20 cellular contexts compared by ENCODE assay signal in the genomic region with DNA sequence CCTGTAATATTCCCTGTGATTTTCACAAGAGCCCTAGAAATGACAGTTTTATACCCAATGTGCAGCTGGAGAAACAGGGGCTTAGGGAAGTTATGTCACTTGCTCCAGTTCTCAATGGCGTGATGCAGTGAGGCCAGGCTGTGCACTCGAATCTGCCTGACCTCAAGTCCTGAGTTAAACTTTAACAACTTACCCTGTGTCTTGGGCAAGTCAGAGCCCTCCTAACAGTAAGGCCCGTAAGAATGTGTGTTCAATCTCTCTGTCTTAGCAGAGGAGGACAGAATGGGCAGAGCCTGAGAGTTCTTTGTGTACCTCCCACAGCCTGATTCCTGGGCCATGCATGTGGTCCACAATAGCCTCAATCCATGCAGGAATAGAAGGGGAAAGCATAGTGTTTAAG.
DNase-seq lines count a peak whose midpoint lies in the region; ATAC-seq and TF ChIP-seq lines count a peak whose summit lies in the region.
"Had no signal": no experiment of that assay in that cellular context is flagged by ENCODE, and none has a peak within 500 bp of the region (broad histone marks: within the 10 kb centered on the region; RNA-seq: fewer than 3 reads in every experiment).

No MANE protein-coding gene starts in this region.

- TF ChIP-seq CTCF in colonic mucosa (IDR thresholded peaks at IDR 0.05) = no peak
- TF ChIP-seq CTCF in nephron progenitor cell (IDR thresholded peaks at IDR 0.05) = no peak
- no peak for TF ChIP-seq CTCF in uterus (IDR thresholded peaks at IDR 0.05)
- TF ChIP-seq CTCF in omental fat pad (IDR thresholded peaks at IDR 0.05) = no peak

- H3K4me1 Mint-ChIP-seq in nephron progenitor cell = peaks cover 27% of the 10 kb centered on the region
- H3K4me1 Mint-ChIP-seq: stimulated activated effector memory CD8-positive, alpha-beta T cell treated with anti-CD3 and anti-CD28 coated beads, Interleukin-12 subunit alpha, Interleukin-12 subunit beta, amount 100 ng/mL, for 72 hours had no signal

- intact Hi-C loops in colonic mucosa (cut with DNase I) (loop anchor here (10.0 kb wide), 1 partner anchor 1273 kb away; no protein-coding TSS in a partner anchor), uterus (cut with DNase I; ENCODE audit: low total_unique reads) (no loop called here)

- peaks cover 4% of the 10 kb centered on the region for H3K27me3 Mint-ChIP-seq in nephron progenitor cell (ENCODE audit: low read depth, poor library complexity)

- H3K36me3 ChIP-seq in colonic mucosa (no peaks in the 10 kb centered on the region), uterus (no peaks in the 10 kb centered on the region)

- no peak overlapping the region for H3K4me3 ChIP-seq in colonic mucosa
- no peak overlapping the region for H3K4me3 ChIP-seq in uterus
- H3K4me3 ChIP-seq: skin epidermis had no signal

- H3K27ac ChIP-seq in colonic mucosa = no peak overlapping the region
- no peak overlapping the region for H3K27ac ChIP-seq in uterus
- H3K27ac ChIP-seq: skin epidermis had no signal

- H3K9ac ChIP-seq in colonic mucosa (ENCODE audit: low read depth in 2 of 2, low read length in 2 of 2) = no peak overlapping the region

- ATAC-seq in GM18873 (IDR thresholded peaks at IDR 0.05; ENCODE audit: low FRiP score, unreplicated experiment) = peak; percentile 86
- peak; percentile 80 for ATAC-seq in HG02588 (IDR thresholded peaks at IDR 0.05; ENCODE audit: unreplicated experiment)
- ATAC-seq in omental fat pad (ENCODE audit: low FRiP score) = no peak
- ATAC-seq: activated T-cell treated with anti-CD3 and anti-CD28 coated beads, Interleukin-2, amount 50 U/mL, for 72 hours; Panc1 had no signal

- peaks cover 9% of the 10 kb centered on the region for H3K9me3 Mint-ChIP-seq in nephron progenitor cell
- H3K9me3 Mint-ChIP-seq: activated CD4-positive, alpha-beta memory T cell treated with anti-CD3 and anti-CD28 coated beads for 36 hours; activated T-cell treated with anti-CD3 and anti-CD28 coated beads, Interleukin-2, amount 50 U/mL, for 72 hours had no signal

- H3K4me3 Mint-ChIP-seq in nephron progenitor cell = no peak overlapping the region
- H3K4me3 Mint-ChIP-seq: activated CD4-positive, alpha-beta memory T cell treated with anti-CD3 and anti-CD28 coated beads for 36 hours; activated T-cell treated with anti-CD3 and anti-CD28 coated beads, Interleukin-2, amount 50 U/mL, for 72 hours; stimulated activated effector memory CD8-positive, alpha-beta T cell treated with anti-CD3 and anti-CD28 coated beads, Interleukin-12 subunit alpha, Interleukin-12 subunit beta, amount 100 ng/mL, for 72 hours had no signal

- TF ChIP-seq POLR2A in uterus (IDR thresholded peaks at IDR 0.05) = no peak

- H3K27me3 ChIP-seq in colonic mucosa (no peaks in the 10 kb centered on the region), uterus (no peaks in the 10 kb centered on the region)

- H3K4me1 ChIP-seq in colonic mucosa = no peaks in the 10 kb centered on the region
- H3K4me1 ChIP-seq in uterus = no peaks in the 10 kb centered on the region

- no peaks in the 10 kb centered on the region for H3K36me3 Mint-ChIP-seq in nephron progenitor cell (ENCODE audit: low read depth)
- H3K36me3 Mint-ChIP-seq: activated CD4-positive, alpha-beta memory T cell treated with anti-CD3 and anti-CD28 coated beads for 36 hours; stimulated activated effector memory CD8-positive, alpha-beta T cell treated with anti-CD3 and anti-CD28 coated beads, Interleukin-12 subunit alpha, Interleukin-12 subunit beta, amount 100 ng/mL, for 72 hours had no signal

- H3K9me3 ChIP-seq in colonic mucosa (no peaks in the 10 kb centered on the region), uterus (no peaks in the 10 kb centered on the region)

- DNase-seq in colonic mucosa (peak; percentile 17), nephron progenitor cell (no peak), uterus (no peak), epidermal melanocyte (ENCODE audit: insufficient read length, low spot score) (no peak), SHP77 (lab: John Stamatoyannopoulos, UW) (no peak), omental fat pad (ENCODE audit: low spot score) (no peak)
- DNase-seq: activated CD4-positive, alpha-beta memory T cell treated with anti-CD3 and anti-CD28 coated beads for 36 hours; activated T-cell treated with anti-CD3 and anti-CD28 coated beads, Interleukin-2, amount 50 U/mL, for 72 hours; AML-193; amygdala; cerebellar nuclear complex; DMS 273 treated with DMSO at 0.1 percent for 48 hours; glutamatergic neuron; NCI-H146; NCI-H526 treated with DMSO at 0.1 percent for 48 hours had no signal

- peak overlapping the region; percentile 90 for H3K27ac Mint-ChIP-seq in nephron progenitor cell
- H3K27ac Mint-ChIP-seq: activated CD4-positive, alpha-beta memory T cell treated with anti-CD3 and anti-CD28 coated beads for 36 hours; activated T-cell treated with anti-CD3 and anti-CD28 coated beads, Interleukin-2, amount 50 U/mL, for 72 hours; stimulated activated effector memory CD8-positive, alpha-beta T cell treated with anti-CD3 and anti-CD28 coated beads, Interleukin-12 subunit alpha, Interleukin-12 subunit beta, amount 100 ng/mL, for 72 hours had no signal
